8 cellular contexts compared by ENCODE assay signal in the genomic region with DNA sequence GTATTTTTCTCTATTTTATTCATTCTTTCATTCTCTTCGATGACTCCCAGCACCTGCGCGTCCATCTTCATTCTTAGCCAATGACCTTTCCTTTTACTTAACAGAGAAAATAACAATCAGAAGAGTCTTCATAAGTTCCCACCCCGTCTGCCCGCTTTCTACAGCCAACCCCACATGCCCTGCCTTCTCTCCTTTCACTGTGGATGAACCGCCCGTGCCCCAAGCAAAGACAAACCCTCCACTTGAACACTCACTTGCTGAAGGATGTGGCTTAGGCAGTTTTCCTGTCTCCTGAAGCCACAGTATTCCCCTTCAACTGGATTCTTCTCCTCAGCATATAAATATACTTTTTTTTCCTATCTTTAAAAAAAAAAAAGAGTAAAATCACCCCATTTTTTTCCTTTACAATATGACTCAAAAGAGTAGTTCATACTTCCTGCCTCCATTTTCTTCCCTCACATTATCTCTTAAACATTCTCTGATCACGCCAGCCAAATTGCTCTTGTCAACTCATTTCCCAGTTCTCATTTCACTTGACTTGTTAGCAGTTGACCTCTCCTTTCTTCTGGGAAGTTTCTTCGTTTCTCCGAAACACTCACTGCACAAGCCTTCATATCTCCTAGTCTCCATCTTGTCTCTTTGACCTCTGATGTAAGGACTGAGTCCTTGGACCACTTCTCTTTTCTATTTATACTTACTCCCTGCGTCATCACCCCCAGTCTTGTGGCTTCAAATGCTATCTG. TPM values are rescaled to one million over a fixed set of nuclear protein-coding genes. Genes with fewer than 3 reads are reported as not detected.
DNase-seq lines count a peak whose midpoint lies in the region; ATAC-seq and FAIRE-seq lines count a peak whose summit lies in the region.
"Had no signal": no experiment of that assay in that cellular context is flagged by ENCODE, and none has a peak within 500 bp of the region (broad histone marks: within the 10 kb centered on the region; RNA-seq: fewer than 3 reads in every experiment).

No MANE protein-coding gene starts in this region.

- no peak overlapping the region for H3K27ac Mint-ChIP-seq in stimulated activated memory B cell treated with anti-CD40 and anti-IgM and Interleukin-4, amounts not matched to agents 10 μg/mL and 1 μg/mL and 100 μg/mL, for 72 hours

- no peaks in the 10 kb centered on the region for H3K9me3 ChIP-seq in neuronal stem cell (replicated peaks in 1 of 2; ENCODE audit: control insufficient read depth in 2 of 2, insufficient read depth in 1 of 2, low read depth in 1 of 2, low read length in 2 of 2)

- H3K4me3 ChIP-seq in neuronal stem cell (ENCODE audit: low read length in 2 of 2): no peak overlapping the region

- H3K9me3 Mint-ChIP-seq in stimulated activated memory B cell treated with anti-CD40 and anti-IgM and Interleukin-4, amounts not matched to agents 10 μg/mL and 1 μg/mL and 100 μg/mL, for 72 hours: no peaks in the 10 kb centered on the region

- H3K9ac ChIP-seq in neuronal stem cell (ENCODE audit: low read depth, low read length, poor library complexity): no peak overlapping the region

- peaks cover 32% of the 10 kb centered on the region for H3K36me3 Mint-ChIP-seq in stimulated activated memory B cell treated with anti-CD40 and anti-IgM and Interleukin-4, amounts not matched to agents 10 μg/mL and 1 μg/mL and 100 μg/mL, for 72 hours

- no peak overlapping the region for H3K14ac ChIP-seq in neuronal stem cell (ENCODE audit: low read length)

- ATAC-seq in HG03039 (IDR thresholded peaks at IDR 0.05; ENCODE audit: unreplicated experiment): peak; percentile 85
- ATAC-seq in stimulated activated memory B cell treated with anti-CD40 and anti-IgM and Interleukin-4, amounts not matched to agents 10 μg/mL and 1 μg/mL and 100 μg/mL, for 72 hours: peak; percentile 98

- FAIRE-seq in GM19239 (lab: Jason Lieb, UNC): peak; percentile 99

- H3K27me3 Mint-ChIP-seq in stimulated activated memory B cell treated with anti-CD40 and anti-IgM and Interleukin-4, amounts not matched to agents 10 μg/mL and 1 μg/mL and 100 μg/mL, for 72 hours: no peaks in the 10 kb centered on the region

- no peaks in the 10 kb centered on the region for H3K27me3 ChIP-seq in neuronal stem cell (ENCODE audit: control insufficient read depth in 3 of 3, insufficient read depth in 3 of 3, low read depth in 1 of 3, low read length in 3 of 3)

- peaks cover 0 to 2% of the 10 kb centered on the region in 2 donors for H3K36me3 ChIP-seq in neuronal stem cell (replicated peaks in 1 of 2; ENCODE audit: control insufficient read depth in 2 of 2, insufficient read depth in 2 of 2, low read length in 2 of 2)

- H2BK15ac ChIP-seq in neuronal stem cell (ENCODE audit: low read length): no peak overlapping the region

- H3K4ac ChIP-seq in neuronal stem cell (ENCODE audit: low read length): no peak overlapping the region

- no peaks in the 10 kb centered on the region for H3K79me1 ChIP-seq in neuronal stem cell (ENCODE audit: low read depth, low read length)

- WGBS in neuronal stem cell (ENCODE audit: extremely low coverage in 2 of 2, insufficient read length in 2 of 2, insufficient replicate concordance in 1 of 2), 2 donors: 100% methylated on average over 1 of the region's 11 CpGs; no CpG with 5 or more reads in 1 of the 2 donors

- H3K23ac ChIP-seq in neuronal stem cell (ENCODE audit: low read depth, low read length, poor library complexity): no peak overlapping the region

- H3K4me1 ChIP-seq in neuronal stem cell (ENCODE audit: control insufficient read depth in 2 of 2, insufficient read depth in 1 of 2, low read depth in 1 of 2, low read length in 2 of 2): no peaks in the 10 kb centered on the region

- H3K27ac ChIP-seq in neuronal stem cell (replicated peaks; ENCODE audit: low read length): no peak overlapping the region

- no peak overlapping the region for H2AK5ac ChIP-seq in neuronal stem cell (ENCODE audit: low read depth, low read length)

- no peak overlapping the region for H2BK12ac ChIP-seq in neuronal stem cell (ENCODE audit: low read length)

- no peak for DNase-seq in GM19239 (ENCODE audit: insufficient read length, low spot score)
- DNase-seq in SKM-1 treated with dmso at 0.1 percent for 144 hours (lab: John Stamatoyannopoulos, UW; ENCODE audit: unreplicated experiment): peak; percentile 61
- no peak for DNase-seq in AG08396 (ENCODE audit: low spot score)
- DNase-seq in HT-29 (ENCODE audit: low spot score): no peak
- no peak for DNase-seq in neuronal stem cell (ENCODE audit: low spot score)
- DNase-seq: activated CD8-positive, alpha-beta memory T cell treated with anti-CD3 and anti-CD28 coated beads for 24 hours had no signal

- no peak overlapping the region for H3K4me3 Mint-ChIP-seq in stimulated activated memory B cell treated with anti-CD40 and anti-IgM and Interleukin-4, amounts not matched to agents 10 μg/mL and 1 μg/mL and 100 μg/mL, for 72 hours

- H2BK5ac ChIP-seq in neuronal stem cell (ENCODE audit: low read length): no peak overlapping the region

- no peak overlapping the region for H2AFZ ChIP-seq in neuronal stem cell (ENCODE audit: low read length)

- no peak overlapping the region for H2BK120ac ChIP-seq in neuronal stem cell (ENCODE audit: low read depth, low read length)

- H4K8ac ChIP-seq in neuronal stem cell (ENCODE audit: low read depth, low read length): no peak overlapping the region

- H3K4me2 ChIP-seq in neuronal stem cell (ENCODE audit: insufficient read depth, low read length, poor library complexity, severe bottlenecking): no peak overlapping the region

- no peak overlapping the region for H3K18ac ChIP-seq in neuronal stem cell (ENCODE audit: low read length)

- H4K91ac ChIP-seq in neuronal stem cell (ENCODE audit: low read depth, low read length, poor library complexity): no peak overlapping the region

- peaks cover 25% of the 10 kb centered on the region for H3K4me1 Mint-ChIP-seq in stimulated activated memory B cell treated with anti-CD40 and anti-IgM and Interleukin-4, amounts not matched to agents 10 μg/mL and 1 μg/mL and 100 μg/mL, for 72 hours

RNA-seq across cellular contexts. Expression of a gene that starts 11.1 kb away (rescaled TPM):
- not detected in 2 replicates for total RNA-seq in HT-29 (2014; rRNA removed; shearing (Covaris generic))
- polyA plus RNA-seq in neuronal stem cell (2013, experiment 1 of 2): 1.3 TPM
- polyA plus RNA-seq in neuronal stem cell (2013, experiment 2 of 2): 1.5 TPM

RNA-seq across cellular contexts. Expression of a gene that starts 27.5 kb away (rescaled TPM):
- 7.0 TPM in 2 replicates for total RNA-seq in HT-29 (2014; rRNA removed; shearing (Covaris generic))
- polyA plus RNA-seq in neuronal stem cell (2013, experiment 1 of 2): 13.9 TPM
- polyA plus RNA-seq in neuronal stem cell (2013, experiment 2 of 2): 14.8 TPM
